12 cellular contexts compared by ENCODE assay signal in genomic region chr17:71180801-71181385, GRCh38.
DNase-seq lines count a peak whose midpoint lies in the region; ATAC-seq and TF ChIP-seq lines count a peak whose summit lies in the region.
"Had no signal": no experiment of that assay in that cellular context is flagged by ENCODE, and none has a peak within 500 bp of the region (broad histone marks: within the 10 kb centered on the region; RNA-seq: fewer than 3 reads in every experiment).

No MANE protein-coding gene starts in this region.

- H3K36me3 ChIP-seq in mesodermal cell (ENCODE audit: control insufficient read depth, insufficient read depth, low read length): no peaks in the 10 kb centered on the region
- H3K36me3 ChIP-seq: cardiac muscle cell had no signal

- 60 to 80% methylated on average over 2 of the region's 6 CpGs for WGBS in mesodermal cell (ENCODE audit: insufficient coverage in 2 of 2), 2 experiments

- POLR2A ChIA-PET in activated CD4-positive, alpha-beta memory T cell treated with anti-CD3 and anti-CD28 coated beads, Interleukin-2, amount 10 ng/mL, durations not matched to agents 7 days and 5 days (lab: Charles Lee): no interaction called here

- H3K27ac Mint-ChIP-seq in activated CD4-positive, alpha-beta memory T cell treated with anti-CD3 and anti-CD28 coated beads, Interleukin-2, amount 10 ng/mL, durations not matched to agents 7 days and 5 days: no peak overlapping the region
- H3K27ac Mint-ChIP-seq in activated naive CD4-positive, alpha-beta T cell treated with anti-CD3 and anti-CD28 coated beads for 36 hours: no peak overlapping the region
- H3K27ac Mint-ChIP-seq: activated CD4-positive, alpha-beta memory T cell treated with anti-CD3 and anti-CD28 coated beads for 36 hours; progenitor cell of endocrine pancreas had no signal

- in situ Hi-C loops in astrocyte of the cerebellum (cut with HindIII; ENCODE audit: low sequenced_read_pairs): no loop called here

- TF ChIP-seq CTCF in astrocyte of the cerebellum (IDR thresholded peaks at IDR 0.05; ENCODE audit: low read depth, low read length, missing control alignments) (no peak), omental fat pad (IDR thresholded peaks at IDR 0.05) (no peak)

- no peak overlapping the region for H3K4me3 Mint-ChIP-seq in activated CD4-positive, alpha-beta memory T cell treated with anti-CD3 and anti-CD28 coated beads, Interleukin-2, amount 10 ng/mL, durations not matched to agents 7 days and 5 days
- no peak overlapping the region for H3K4me3 Mint-ChIP-seq in activated naive CD4-positive, alpha-beta T cell treated with anti-CD3 and anti-CD28 coated beads for 36 hours
- H3K4me3 Mint-ChIP-seq: activated CD4-positive, alpha-beta memory T cell treated with anti-CD3 and anti-CD28 coated beads for 36 hours; CD4-positive, CD25-positive, alpha-beta regulatory T cell had no signal

- H3K4me1 ChIP-seq in mesodermal cell (ENCODE audit: control insufficient read depth, insufficient read depth, low read length, poor library complexity, severe bottlenecking): no peaks in the 10 kb centered on the region

- H3K36me3 Mint-ChIP-seq in activated CD4-positive, alpha-beta memory T cell treated with anti-CD3 and anti-CD28 coated beads, Interleukin-2, amount 10 ng/mL, durations not matched to agents 7 days and 5 days (ENCODE audit: low read depth): no peaks in the 10 kb centered on the region
- H3K36me3 Mint-ChIP-seq in activated naive CD4-positive, alpha-beta T cell treated with anti-CD3 and anti-CD28 coated beads for 36 hours (ENCODE audit: low read depth): no peaks in the 10 kb centered on the region
- H3K36me3 Mint-ChIP-seq: activated CD4-positive, alpha-beta memory T cell treated with anti-CD3 and anti-CD28 coated beads for 36 hours; CD4-positive, CD25-positive, alpha-beta regulatory T cell had no signal

- peaks cover 3% of the 10 kb centered on the region for H3K9me3 Mint-ChIP-seq in activated CD4-positive, alpha-beta memory T cell treated with anti-CD3 and anti-CD28 coated beads, Interleukin-2, amount 10 ng/mL, durations not matched to agents 7 days and 5 days
- H3K9me3 Mint-ChIP-seq in activated naive CD4-positive, alpha-beta T cell treated with anti-CD3 and anti-CD28 coated beads for 36 hours: no peaks in the 10 kb centered on the region

- H3K9me3 ChIP-seq in mesodermal cell (ENCODE audit: control insufficient read depth, low read length): no peaks in the 10 kb centered on the region

- intact Hi-C loops in activated naive CD4-positive, alpha-beta T cell treated with anti-CD3 and anti-CD28 coated beads for 36 hours (cut with micrococcal nuclease): no loop called here

- H3K4me1 Mint-ChIP-seq in activated CD4-positive, alpha-beta memory T cell treated with anti-CD3 and anti-CD28 coated beads, Interleukin-2, amount 10 ng/mL, durations not matched to agents 7 days and 5 days: no peaks in the 10 kb centered on the region
- no peaks in the 10 kb centered on the region for H3K4me1 Mint-ChIP-seq in activated naive CD4-positive, alpha-beta T cell treated with anti-CD3 and anti-CD28 coated beads for 36 hours (ENCODE audit: low read depth)
- H3K4me1 Mint-ChIP-seq: CD4-positive, CD25-positive, alpha-beta regulatory T cell had no signal

- ATAC-seq in omental fat pad (ENCODE audit: low FRiP score): no peak

- H3K4me3 ChIP-seq in astrocyte of the cerebellum (ENCODE audit: low read depth, low read length) (no peak overlapping the region), mesodermal cell (ENCODE audit: extremely low read depth, insufficient read depth, low read length, poor library complexity, severe bottlenecking) (no peak overlapping the region)
- H3K4me3 ChIP-seq: cardiac muscle cell had no signal

- peak; percentile 56 for DNase-seq in DMS 273 (lab: John Stamatoyannopoulos, UW; ENCODE audit: unreplicated experiment)
- peak; percentile 73 for DNase-seq in NCI-H146 (lab: John Stamatoyannopoulos, UW)
- DNase-seq in astrocyte of the cerebellum (ENCODE audit: low read depth): peak; percentile 13
- no peak for DNase-seq in activated CD4-positive, alpha-beta memory T cell treated with anti-CD3 and anti-CD28 coated beads, Interleukin-2, amount 10 ng/mL, durations not matched to agents 7 days and 5 days
- DNase-seq in omental fat pad (ENCODE audit: low spot score): no peak
- DNase-seq in activated naive CD4-positive, alpha-beta T cell treated with anti-CD3 and anti-CD28 coated beads for 36 hours: no peak
- no peak for DNase-seq in activated T-cell treated with anti-CD3 and anti-CD28 coated beads, Interleukin-2, amount 50 U/mL, for 1 hour
- DNase-seq: activated CD4-positive, alpha-beta memory T cell treated with anti-CD3 and anti-CD28 coated beads for 36 hours; CD4-positive, CD25-positive, alpha-beta regulatory T cell had no signal

- CTCF ChIA-PET in activated CD4-positive, alpha-beta memory T cell treated with anti-CD3 and anti-CD28 coated beads, Interleukin-2, amount 10 ng/mL, durations not matched to agents 7 days and 5 days (lab: Charles Lee): no interaction called here
- CTCF ChIA-PET in activated naive CD4-positive, alpha-beta T cell treated with anti-CD3 and anti-CD28 coated beads for 36 hours (lab: Charles Lee): no interaction called here

- H3K27me3 Mint-ChIP-seq in activated CD4-positive, alpha-beta memory T cell treated with anti-CD3 and anti-CD28 coated beads, Interleukin-2, amount 10 ng/mL, durations not matched to agents 7 days and 5 days: no peaks in the 10 kb centered on the region
- no peaks in the 10 kb centered on the region for H3K27me3 Mint-ChIP-seq in activated naive CD4-positive, alpha-beta T cell treated with anti-CD3 and anti-CD28 coated beads for 36 hours (ENCODE audit: low read depth)
- H3K27me3 Mint-ChIP-seq: activated CD4-positive, alpha-beta memory T cell treated with anti-CD3 and anti-CD28 coated beads for 36 hours; CD4-positive, CD25-positive, alpha-beta regulatory T cell had no signal

- H3K27ac ChIP-seq in mesodermal cell (ENCODE audit: low read depth, low read length, severe bottlenecking): peak overlapping the region; percentile 71
- H3K27ac ChIP-seq: cardiac muscle cell had no signal

Comparison
In these comparisons a context has a peak if more than half of its experiments do, and no peak if none do; other contexts are left out.
1. DNase-seq: peak in DMS 273 (single experiment), NCI-H146 (single experiment) and astrocyte of the cerebellum (single experiment); none in activated CD4-positive, alpha-beta memory T cell treated with anti-CD3 and anti-CD28 coated beads, Interleukin-2, amount 10 ng/mL, durations not matched to agents 7 days and 5 days (single experiment), omental fat pad (single experiment), activated naive CD4-positive, alpha-beta T cell treated with anti-CD3 and anti-CD28 coated beads for 36 hours (single experiment) and activated T-cell treated with anti-CD3 and anti-CD28 coated beads, Interleukin-2, amount 50 U/mL, for 1 hour (single experiment).